In the genomic region with DNA sequence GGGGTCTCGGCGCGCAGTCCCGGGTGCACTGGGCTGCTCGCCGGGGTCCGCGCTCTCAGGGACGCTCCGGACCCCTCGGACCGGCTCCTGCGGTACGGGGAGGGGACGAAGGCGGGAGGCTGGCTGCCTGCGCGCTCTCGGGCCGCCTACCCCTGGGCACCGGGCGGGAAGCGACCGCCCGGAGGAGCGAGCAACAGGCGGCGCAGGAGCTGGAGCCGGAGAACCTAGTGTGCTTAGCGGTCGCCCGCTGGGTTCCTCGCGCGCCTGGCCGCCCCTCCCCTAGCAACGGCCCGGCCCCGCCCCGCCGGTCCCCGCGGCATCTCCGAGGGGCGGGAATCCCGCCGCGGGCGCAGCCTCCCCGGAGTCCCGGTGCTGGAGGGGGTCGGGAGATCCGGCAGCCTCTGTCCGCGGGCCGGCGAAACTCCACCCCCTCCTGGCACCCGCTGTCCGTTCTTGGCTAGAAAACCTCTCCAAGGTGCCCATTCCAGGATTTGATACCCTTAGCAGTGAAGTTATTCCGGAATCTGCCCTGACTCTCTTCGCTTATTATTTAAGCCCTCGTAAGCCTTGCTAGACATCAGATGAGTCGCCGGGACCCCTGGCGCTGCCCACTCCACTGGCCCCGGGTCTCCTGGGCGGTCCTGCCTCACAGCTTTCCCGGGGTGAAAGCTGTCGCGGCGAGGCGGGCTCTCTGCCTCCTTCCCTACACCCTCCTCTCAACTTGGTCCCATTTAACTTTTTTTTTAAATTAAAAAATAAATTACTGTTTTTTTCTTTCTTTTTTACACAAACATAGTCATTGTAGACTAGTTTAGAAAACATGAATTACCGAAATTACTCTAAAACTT, we compare ENCODE assay signal across 8 cellular contexts. TPM values are rescaled to one million over a fixed set of nuclear protein-coding genes. Genes with fewer than 3 reads are reported as not detected.
DNase-seq lines count a peak whose midpoint lies in the region; TF ChIP-seq lines count a peak whose summit lies in the region.

TSS of gene RPRML (minus strand) at position 231 of the 848 bp plus-strand sequence. CDS start 246 bp downstream, outside the sequence.

- H3K9me3 Mint-ChIP-seq in chondrocyte (ENCODE audit: low read depth): peaks cover 4% of the 10 kb centered on the region

- H3K27me3 Mint-ChIP-seq in chondrocyte (ENCODE audit: low read depth): peaks cover 45% of the 10 kb centered on the region

- no peak for TF ChIP-seq POLR2A in lower leg skin (IDR thresholded peaks at IDR 0.05)

- peak within 1 kb of the TSS; percentile 69 for H3K4me3 Mint-ChIP-seq in chondrocyte (ENCODE audit: unreplicated experiment)

- H3K27ac ChIP-seq in BLaER1: no peak within 1 kb of the TSS
- no peak within 1 kb of the TSS for H3K27ac ChIP-seq in HUES48 (ENCODE audit: low read depth, low read length)

- peaks cover 29% of the 10 kb centered on the region for H4K20me1 ChIP-seq in BLaER1

- 2 to 3% methylated on average over 28 to 36 of the region's 73 CpGs for WGBS in lower leg skin, 2 donors

- peak within 1 kb of the TSS; percentile 100 for H3K4me2 ChIP-seq in BLaER1

- H3K9ac ChIP-seq in BLaER1: peak within 1 kb of the TSS; percentile 48; the same call in 1 of the 2 replicates
- no peak within 1 kb of the TSS for H3K9ac ChIP-seq in HUES48 (ENCODE audit: low read depth, low read length)

- H3K4me1 Mint-ChIP-seq in chondrocyte (ENCODE audit: low read depth): peaks cover 10% of the 10 kb centered on the region

- intact Hi-C loops in lower leg skin (cut with DNase I; ENCODE audit: low total_unique reads): no loop called here

- H3K36me3 ChIP-seq in BLaER1: no peaks in the 10 kb centered on the region
- no peaks in the 10 kb centered on the region for H3K36me3 ChIP-seq in HUES48 (ENCODE audit: control insufficient read depth, insufficient read depth, low read length)

- H3K27ac Mint-ChIP-seq in chondrocyte (ENCODE audit: unreplicated experiment): no peak within 1 kb of the TSS

- peaks cover 50% of the 10 kb centered on the region for H3K4me1 ChIP-seq in BLaER1
- H3K4me1 ChIP-seq in HUES48 (ENCODE audit: control insufficient read depth, insufficient read depth, low read length): peaks cover 30% of the 10 kb centered on the region

- H3K9me3 ChIP-seq in BLaER1: no peaks in the 10 kb centered on the region
- no peaks in the 10 kb centered on the region for H3K9me3 ChIP-seq in HUES48 (ENCODE audit: control insufficient read depth, insufficient read depth, low read length)

- H3K36me3 Mint-ChIP-seq in chondrocyte (ENCODE audit: low read depth): peaks cover 2% of the 10 kb centered on the region

- peaks cover 48% of the 10 kb centered on the region for H3K27me3 ChIP-seq in BLaER1
- peaks cover 44% of the 10 kb centered on the region for H3K27me3 ChIP-seq in HUES48 (ENCODE audit: control insufficient read depth, insufficient read depth, low read length)

- peak; percentile 7 for TF ChIP-seq CTCF in chondrocyte (IDR thresholded peaks at IDR 0.05)
- TF ChIP-seq CTCF in lower leg skin (IDR thresholded peaks at IDR 0.05): no peak

- peak within 1 kb of the TSS; percentile 73 for H3K4me3 ChIP-seq in BLaER1
- peak within 1 kb of the TSS; percentile 57 for H3K4me3 ChIP-seq in HUES48 (ENCODE audit: low read depth, low read length)
- peak within 1 kb of the TSS; percentile 43 for H3K4me3 ChIP-seq in lower leg skin (ENCODE audit: low read depth, poor library complexity, severe bottlenecking)

- peak; percentile 52 for DNase-seq in SW480 (ENCODE audit: low spot score)
- DNase-seq in chondrocyte (ENCODE audit: low spot score): no peak
- DNase-seq in lower leg skin (ENCODE audit: low spot score in 2 of 2): no peak
- peak; percentile 28 for DNase-seq in stimulated activated CD8-positive, alpha-beta memory T cell treated with anti-CD3 and anti-CD28 coated beads, Interleukin-4, amount 100 ng/mL, for 24 hours (ENCODE audit: low read depth)
- DNase-seq in mesenteric fat pad (ENCODE audit: low spot score): no peak
- DNase-seq in KG1 (lab: John Stamatoyannopoulos, UW): no peak

RNA-seq across cellular contexts. Expression of gene RPRML, which starts in this region (rescaled TPM):
- not detected in 3 replicates for total RNA-seq in chondrocyte
- 1 to 10 TPM; 3.2 to 9.9 (median 6.1) TPM for total RNA-seq in lower leg skin
- total RNA-seq in mesenteric fat pad: not detected

Comparison
In these comparisons a context has a peak if more than half of its experiments do, and no peak if none do; other contexts are left out.
1. DNase-seq: peak in SW480 (single experiment) and stimulated activated CD8-positive, alpha-beta memory T cell treated with anti-CD3 and anti-CD28 coated beads, Interleukin-4, amount 100 ng/mL, for 24 hours (single experiment); none in chondrocyte (single experiment), lower leg skin (0 of 2), mesenteric fat pad (single experiment) and KG1 (single experiment).
2. Peak in every context shown above with its lines, with median percentiles within 50 percentile points of each other: H3K4me3 ChIP-seq.